Comparison of ENCODE assay signal across 26 cellular contexts in genomic region chr2:241818943-241819270, GRCh38. TPM values are rescaled to one million over a fixed set of nuclear protein-coding genes. Genes with fewer than 3 reads are reported as not detected.
DNase-seq lines count a peak whose midpoint lies in the region; ATAC-seq and TF ChIP-seq lines count a peak whose summit lies in the region.
"Had no signal": no experiment of that assay in that cellular context is flagged by ENCODE, and none has a peak within 500 bp of the region (broad histone marks: within the 10 kb centered on the region; RNA-seq: fewer than 3 reads in every experiment).

No MANE protein-coding gene starts in this region.

- H3K4me1 ChIP-seq in body of pancreas (peaks cover 6% of the 10 kb centered on the region), testis (no peaks in the 10 kb centered on the region)
- H3K4me1 ChIP-seq: upper lobe of right lung had no signal

- H3K36me3 ChIP-seq in body of pancreas (replicated peaks in 1 of 2; ENCODE audit: insufficient read depth in 1 of 2, low read depth in 2 of 2) (no peaks in the 10 kb centered on the region), testis (ENCODE audit: low read depth, missing control alignments) (no peaks in the 10 kb centered on the region)
- H3K36me3 ChIP-seq: upper lobe of right lung had no signal

- DNase-seq in cardiac septum (ENCODE audit: low spot score) = peak; percentile 61
- DNase-seq in left ventricle myocardium superior = no peak
- DNase-seq in body of pancreas = peak in 3 of 4 donors; percentile 41 to 68 (median 44)
- peak; percentile 84 for DNase-seq in mesenteric fat pad (ENCODE audit: low spot score)
- DNase-seq in testis = peak; percentile 8
- DNase-seq in NCI-H524 (lab: John Stamatoyannopoulos, UW) = no peak
- no peak for DNase-seq in NCI-H510A (lab: John Stamatoyannopoulos, UW)
- DNase-seq in NCI-H2081 treated with DMSO at 0.1 percent for 48 hours (lab: John Stamatoyannopoulos, UW) = no peak
- DNase-seq: activated CD4-positive, alpha-beta T cell treated with anti-CD3 and anti-CD28 coated beads, Interleukin-2, amount 10 ng/mL, durations not matched to agents 24 days and 14 days; activated CD8-positive, alpha-beta memory T cell treated with anti-CD3 and anti-CD28 coated beads, Interleukin-2, amount 10 ng/mL, durations not matched to agents 7 days and 5 days; aorta; caudate nucleus; DMS79 treated with DMSO at 0.1 percent for 48 hours; mesenchymal stem cell; NCI-H1105; NCI-H2029 treated with DMSO at 0.1 percent for 48 hours; NCI-H345; OCI-M1 had no signal

- ATAC-seq in left ventricle myocardium superior (no peak), body of pancreas (no peak)
- ATAC-seq: activated CD8-positive, alpha-beta memory T cell treated with anti-CD3 and anti-CD28 coated beads, Interleukin-2, amount 10 ng/mL, durations not matched to agents 7 days and 5 days; activated naive CD4-positive, alpha-beta T cell treated with anti-CD3 and anti-CD28 coated beads, Interleukin-2, amount 50 U/mL, for 72 hours; upper lobe of right lung had no signal

- intact Hi-C loops in cardiac septum (cut with DNase I) = no loop called here
- intact Hi-C loops in left ventricle myocardium superior (cut with micrococcal nuclease) = no loop called here
- intact Hi-C loops in body of pancreas (cut with DNase I) = no loop called here
- intact Hi-C loops in testis (cut with DNase I; ENCODE audit: low total_unique reads) = no loop called here

- no peak for TF ChIP-seq POLR2A in body of pancreas (IDR thresholded peaks at IDR 0.05)
- TF ChIP-seq POLR2A in testis (IDR thresholded peaks at IDR 0.05) = no peak

- H3K9me3 ChIP-seq in body of pancreas = no peaks in the 10 kb centered on the region
- H3K9me3 ChIP-seq in testis = no peaks in the 10 kb centered on the region
- H3K9me3 ChIP-seq: upper lobe of right lung had no signal

- H3K27ac ChIP-seq in body of pancreas = no peak overlapping the region
- H3K27ac ChIP-seq in testis = no peak overlapping the region
- H3K27ac ChIP-seq: upper lobe of right lung, VCaP had no signal

- H3K27me3 ChIP-seq in body of pancreas (no peaks in the 10 kb centered on the region), testis (no peaks in the 10 kb centered on the region)

- TF ChIP-seq CTCF in body of pancreas (IDR thresholded peaks at IDR 0.05) (no peak), testis (IDR thresholded peaks at IDR 0.05) (no peak)

- H3K4me3 ChIP-seq in body of pancreas = no peak overlapping the region
- H3K4me3 ChIP-seq in testis = no peak overlapping the region
- H3K4me3 ChIP-seq: upper lobe of right lung had no signal

- 29 to 39% methylated on average over 4 to 10 of the region's 10 CpGs for WGBS in body of pancreas, 2 donors
- WGBS in testis, 2 donors = 80 to 100% methylated on average over 4 to 10 of the region's 10 CpGs

RNA-seq across cellular contexts. Expression of gene NEU4, which starts 9.9 kb away (rescaled TPM):
- not detected for total RNA-seq in cardiac septum
- 0.52 TPM for total RNA-seq in left ventricle myocardium superior
- not detected for total RNA-seq in body of pancreas
- 1.1 TPM for total RNA-seq in mesenteric fat pad
- 1 to 10 TPM; 1.6 to 2.0 TPM for total RNA-seq in testis
- polyA plus RNA-seq in testis (ENCODE audit: insufficient read depth, low read depth, low replicate concordance) = 0.88 TPM
- total RNA-seq: A172, osteoblast had no signal
- polyA plus RNA-seq: keratinocyte had no signal

RNA-seq across cellular contexts. Expression of gene PDCD1, which starts 39.8 kb away (rescaled TPM):
- total RNA-seq in cardiac septum = 2.0 TPM
- 1.4 TPM for total RNA-seq in left ventricle myocardium superior
- 1 to 10 TPM in 1 of 2 donors, under 1 TPM in 1; 0.99 to 1.3 TPM for total RNA-seq in body of pancreas
- total RNA-seq in mesenteric fat pad = 0.42 TPM
- total RNA-seq in testis = under 1 TPM; 0.37 to 0.39 TPM
- 0.47 TPM for polyA plus RNA-seq in testis (ENCODE audit: insufficient read depth, low read depth, low replicate concordance)
- total RNA-seq: A172, glomerular endothelial cell, osteoblast had no signal
- polyA plus RNA-seq: aorta, keratinocyte had no signal

RNA-seq across cellular contexts. Expression of gene GAL3ST2, which starts 42.3 kb away (rescaled TPM):
- not detected for total RNA-seq in cardiac septum
- not detected for total RNA-seq in left ventricle myocardium superior
- not detected for total RNA-seq in body of pancreas
- total RNA-seq in mesenteric fat pad = not detected
- total RNA-seq in testis = 1 to 10 TPM; 2.8 to 4.3 TPM
- 0.54 TPM for polyA plus RNA-seq in testis (ENCODE audit: insufficient read depth, low read depth, low replicate concordance)
- total RNA-seq: A172, aorta, glomerular endothelial cell, upper lobe of right lung had no signal
- polyA plus RNA-seq: aorta, keratinocyte had no signal

RNA-seq across cellular contexts. Expression of gene RTP5, which starts 50.6 kb away (rescaled TPM):
- total RNA-seq in cardiac septum (0.08 TPM), left ventricle myocardium superior (not detected), body of pancreas (not detected), mesenteric fat pad (not detected), testis (under 1 TPM; 0.47 to 0.93 TPM)
- 0.13 TPM for polyA plus RNA-seq in testis (ENCODE audit: insufficient read depth, low read depth, low replicate concordance)
- total RNA-seq: A172; activated CD4-positive, alpha-beta T cell treated with anti-CD3 and anti-CD28 coated beads, Interleukin-2, amount 10 ng/mL, durations not matched to agents 24 days and 14 days; activated CD8-positive, alpha-beta memory T cell treated with anti-CD3 and anti-CD28 coated beads, Interleukin-2, amount 10 ng/mL, durations not matched to agents 7 days and 5 days; activated T-helper 1 cell treated with anti-CD3 and anti-CD28 coated beads, Interleukin-12 subunit alpha, Interleukin-12 subunit beta, Interleukin-2, Interleukin-4 antibody, amounts not matched to agents 30 ng/mL and 10 ng/mL and 1 ng/mL, durations not matched to agents 14 hours and 24 hours and 36 hours; aorta; glomerular endothelial cell; osteoblast; upper lobe of right lung had no signal
- polyA plus RNA-seq: aorta, keratinocyte had no signal

Comparison
In these comparisons a context has a peak if more than half of its experiments do, and no peak if none do; other contexts are left out.
1. DNase-seq: peak in cardiac septum (single experiment), body of pancreas (3 of 4), mesenteric fat pad (single experiment) and testis (single experiment); none in left ventricle myocardium superior (single experiment), NCI-H524 (0 of 2), NCI-H510A (single experiment) and NCI-H2081 treated with DMSO at 0.1 percent for 48 hours (single experiment).